9 cellular contexts compared by ENCODE assay signal in the genomic region with DNA sequence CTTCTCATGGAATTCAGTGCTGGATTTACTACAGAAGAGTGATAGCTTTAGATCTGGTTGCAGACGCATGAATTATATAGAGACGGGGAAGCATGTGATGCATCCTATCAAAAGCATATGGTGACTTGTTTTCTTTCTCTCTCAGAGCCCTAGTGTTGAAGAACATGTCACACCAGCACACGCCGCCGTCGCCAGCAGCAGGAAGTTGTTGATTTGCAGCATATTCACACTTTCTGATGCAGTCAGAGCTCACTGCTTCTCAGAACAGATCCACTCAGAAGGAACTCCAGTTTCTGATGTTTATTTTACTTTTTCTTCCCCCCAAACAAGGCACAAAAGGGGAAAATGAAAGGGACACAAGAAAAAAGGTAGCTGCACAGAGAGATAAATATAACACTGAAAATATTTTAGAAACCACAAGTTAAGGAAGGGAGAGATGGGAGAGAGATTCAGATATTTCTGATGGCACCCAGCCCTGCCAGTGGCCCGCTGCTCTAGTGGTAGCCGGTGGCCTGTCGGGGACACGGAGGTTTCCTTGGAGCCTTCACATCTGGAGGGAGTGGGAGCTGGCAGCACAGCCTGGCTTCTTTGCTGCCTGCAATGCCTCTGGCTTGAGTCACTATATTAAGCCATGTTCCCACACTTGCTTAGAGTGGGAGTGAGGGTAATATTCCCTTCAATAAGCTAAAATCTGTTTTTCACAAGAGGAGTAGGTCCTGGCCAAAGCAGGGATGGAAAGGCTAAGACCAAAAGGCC.
DNase-seq lines count a peak whose midpoint lies in the region; ATAC-seq and TF ChIP-seq lines count a peak whose summit lies in the region.
"Had no signal": no experiment of that assay in that cellular context is flagged by ENCODE, and none has a peak within 500 bp of the region (broad histone marks: within the 10 kb centered on the region; RNA-seq: fewer than 3 reads in every experiment).

No MANE protein-coding gene starts in this region.

- peak; percentile 22 for ATAC-seq in body of pancreas
- no peak for ATAC-seq in HG03045 (IDR thresholded peaks at IDR 0.05; ENCODE audit: unreplicated experiment)

- 65 to 87% methylated on average over 10 of the region's 10 CpGs for WGBS in body of pancreas, 2 donors
- 68 to 86% methylated on average over 7 to 9 of the region's 10 CpGs for WGBS in mesodermal cell (ENCODE audit: insufficient coverage in 2 of 2), 2 experiments

- peaks cover 19% of the 10 kb centered on the region for H3K79me2 ChIP-seq in ACC112 (ENCODE audit: control insufficient read depth, insufficient read depth, low read length, unreplicated experiment)

- H3K4me1 ChIP-seq in ACC112 (ENCODE audit: control insufficient read depth, insufficient read depth, low read length, unreplicated experiment) = peaks cover 50% of the 10 kb centered on the region
- peaks cover 12% of the 10 kb centered on the region for H3K4me1 ChIP-seq in body of pancreas
- H3K4me1 ChIP-seq in mesodermal cell (ENCODE audit: control insufficient read depth, insufficient read depth, low read length, poor library complexity, severe bottlenecking) = peaks cover 8% of the 10 kb centered on the region

- H3K9me3 ChIP-seq in body of pancreas (no peaks in the 10 kb centered on the region), mesodermal cell (ENCODE audit: control insufficient read depth, low read length) (no peaks in the 10 kb centered on the region)

- TF ChIP-seq POLR2A in body of pancreas (IDR thresholded peaks at IDR 0.05) = no peak

- H3K27ac ChIP-seq in ACC112 (ENCODE audit: low read depth, low read length) = peak overlapping the region; percentile 92
- H3K27ac ChIP-seq in body of pancreas = peak overlapping the region in 1 of 4 donors; percentile 20
- H3K27ac ChIP-seq in mesodermal cell (ENCODE audit: low read depth, low read length, severe bottlenecking) = peak overlapping the region; percentile 50
- H3K27ac ChIP-seq: HL-60 had no signal

- H3K27me3 ChIP-seq in ACC112 (ENCODE audit: insufficient read depth, low read length) (no peaks in the 10 kb centered on the region), body of pancreas (no peaks in the 10 kb centered on the region)

- peak; percentile 83 for DNase-seq in LHCN-M2 (ENCODE audit: low read depth)
- DNase-seq in body of pancreas = peak in 1 of 4 donors; percentile 32
- DNase-seq in GM10248 (ENCODE audit: extremely low spot score) = no peak
- no peak for DNase-seq in germinal center (ENCODE audit: low spot score)
- no peak for DNase-seq in DMS153 (lab: John Stamatoyannopoulos, UW)

- TF ChIP-seq CTCF in body of pancreas (IDR thresholded peaks at IDR 0.05) (no peak), GM10248 (IDR thresholded peaks at IDR 0.05; ENCODE audit: control extremely low read depth, extremely low read depth, low read depth, missing control alignments) (no peak)

- intact Hi-C loops in body of pancreas (cut with DNase I) = no loop called here

- POLR2A ChIA-PET in GM10248 (lab: Yijun Ruan, JAX) = no interaction called here

- CTCF ChIA-PET in GM10248 (lab: Yijun Ruan, JAX) = interaction anchor here (1.2 kb wide), 1 partner anchor 18 kb away, joined by 4 read pairs; no protein-coding TSS in a partner anchor

- H3K36me3 ChIP-seq in ACC112 (ENCODE audit: insufficient read depth, low read length) (peaks cover 78% of the 10 kb centered on the region), body of pancreas (replicated peaks in 1 of 2; ENCODE audit: insufficient read depth in 1 of 2, low read depth in 2 of 2) (peaks cover 0 to 2% of the 10 kb centered on the region in 2 donors), mesodermal cell (ENCODE audit: control insufficient read depth, insufficient read depth, low read length) (peaks cover 88% of the 10 kb centered on the region)

- H3K4me3 ChIP-seq in ACC112 (ENCODE audit: low read depth, low read length) = peak overlapping the region; percentile 12; the same call in 1 of the 2 replicates
- no peak overlapping the region for H3K4me3 ChIP-seq in body of pancreas
- H3K4me3 ChIP-seq in mesodermal cell (ENCODE audit: extremely low read depth, insufficient read depth, low read length, poor library complexity, severe bottlenecking) = no peak overlapping the region

- no peak overlapping the region for H2AFZ ChIP-seq in ACC112 (ENCODE audit: low read length, unreplicated experiment)
